9 cellular contexts compared by ENCODE assay signal in the genomic region with DNA sequence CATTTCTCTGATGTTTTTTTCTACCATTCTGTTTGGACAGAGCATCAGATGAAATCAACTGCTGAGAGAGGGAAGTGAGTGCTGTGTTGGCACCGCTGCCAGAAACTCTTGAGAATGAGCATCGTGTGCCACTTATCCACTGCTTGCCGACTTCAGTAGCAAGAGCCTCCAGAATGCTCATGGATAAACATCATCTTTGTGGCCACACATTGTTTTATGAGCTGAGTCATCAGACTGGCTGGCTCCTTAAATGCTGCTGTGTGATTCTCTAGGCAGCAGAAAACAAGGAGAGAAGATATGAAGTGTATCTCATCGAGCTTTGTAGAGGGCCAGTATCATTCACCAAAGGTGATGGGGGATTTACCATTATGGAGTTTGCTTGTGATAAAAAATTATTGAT. TPM values are rescaled to one million over a fixed set of nuclear protein-coding genes. Genes with fewer than 3 reads are reported as not detected.
DNase-seq lines count a peak whose midpoint lies in the region; ATAC-seq, FAIRE-seq and TF ChIP-seq lines count a peak whose summit lies in the region.
"Had no signal": no experiment of that assay in that cellular context is flagged by ENCODE, and none has a peak within 500 bp of the region (broad histone marks: within the 10 kb centered on the region; RNA-seq: fewer than 3 reads in every experiment).

No MANE protein-coding gene starts in this region.

- H3K27ac ChIP-seq in dorsolateral prefrontal cortex: peak overlapping the region in 15 of 59 donors; percentile 3 to 64 (median 34)
- no peak overlapping the region for H3K27ac ChIP-seq in gastroesophageal sphincter

- H3K4me3 ChIP-seq in dorsolateral prefrontal cortex: peak overlapping the region in 4 of 59 donors; percentile 10 to 18 (median 12)
- H3K4me3 ChIP-seq in gastroesophageal sphincter: no peak overlapping the region

- peak; percentile 89 for DNase-seq in H54 (ENCODE audit: insufficient read length, low spot score)
- peak; percentile 32 for DNase-seq in NCI-H2227 treated with DMSO at 0.1 percent for 48 hours (lab: John Stamatoyannopoulos, UW)
- peak in 6 of 10 donors; percentile 38 to 70 (median 59) for DNase-seq in dorsolateral prefrontal cortex
- peak; percentile 11 for DNase-seq in pulmonary artery endothelial cell (ENCODE audit: low read depth, low spot score)
- no peak for DNase-seq in T-helper 9 cell
- DNase-seq in NCI-H82 (lab: John Stamatoyannopoulos, UW): no peak
- DNase-seq: effector memory CD4-positive, alpha-beta T cell had no signal

- no peaks in the 10 kb centered on the region for H3K36me3 ChIP-seq in gastroesophageal sphincter

- ATAC-seq in GM18870 (IDR thresholded peaks at IDR 0.05; ENCODE audit: unreplicated experiment) (no peak), gastroesophageal sphincter (no peak)

- no peaks in the 10 kb centered on the region for H3K9me3 ChIP-seq in gastroesophageal sphincter

- no peaks in the 10 kb centered on the region for H3K27me3 ChIP-seq in dorsolateral prefrontal cortex
- no peaks in the 10 kb centered on the region for H3K27me3 ChIP-seq in gastroesophageal sphincter

- WGBS in gastroesophageal sphincter (ENCODE audit: low coverage in 1 of 2), 2 donors: 38 to 71% methylated on average over 3 to 4 of the region's 4 CpGs

- intact Hi-C loops in dorsolateral prefrontal cortex (cut with DNase I): loop anchor here (5.0 to 10.0 kb wide), 3 partner anchors 153 to 721 kb away; a partner anchor contains a TSS

- no peak for TF ChIP-seq CTCF in dorsolateral prefrontal cortex (IDR thresholded peaks at IDR 0.05 in 54 of 56, conservative IDR thresholded peaks at IDR 0.05 in 2 of 56; ENCODE audit: low read depth in 1 of 56, partially characterized antibody in 56 of 56)
- no peak for TF ChIP-seq CTCF in gastroesophageal sphincter (IDR thresholded peaks at IDR 0.05)

- peak; percentile 96 for FAIRE-seq in H54 (lab: Jason Lieb, UNC)

- TF ChIP-seq POLR2A in H54 (IDR thresholded peaks at IDR 0.05; ENCODE audit: low read depth, low read length): no peak
- TF ChIP-seq POLR2A in gastroesophageal sphincter (IDR thresholded peaks at IDR 0.05): no peak

- peaks cover 0 to 20% (median 0%) of the 10 kb centered on the region in 3 donors for H3K4me1 ChIP-seq in gastroesophageal sphincter

- no peak for TF ChIP-seq EP300 in gastroesophageal sphincter (IDR thresholded peaks at IDR 0.05)

RNA-seq across cellular contexts. Expression of a gene that starts 3.4 kb away (rescaled TPM):
- 100 to 1,000 TPM in 74 of 120 experiments, 10 to 100 TPM in 46; 58.3 to 141 (median 105) TPM for total RNA-seq in dorsolateral prefrontal cortex
- total RNA-seq in pulmonary artery endothelial cell: under 0.01 and 0.04 TPM in 2 replicates
- total RNA-seq in gastroesophageal sphincter: 10 to 100 TPM in 1 of 4 donors, 1 to 10 TPM in 3; 5.5 to 10.0 (median 8.7) TPM

RNA-seq across cellular contexts. Expression of a gene that starts 54.4 kb away (rescaled TPM):
- total RNA-seq in dorsolateral prefrontal cortex (10 to 100 TPM in 107 of 120 experiments, 1 to 10 TPM in 13; 6.3 to 30.7 (median 13.1) TPM), pulmonary artery endothelial cell (18.9 and 32.4 TPM in 2 replicates), gastroesophageal sphincter (10 to 100 TPM; 18.7 to 30.2 (median 22.4) TPM)

RNA-seq across cellular contexts. Expression of a gene that starts 59.8 kb away (rescaled TPM):
- total RNA-seq in dorsolateral prefrontal cortex (1 to 10 TPM in 67 of 120 experiments, under 1 TPM in 53; 0.15 to 7.8 (median 1.1) TPM), pulmonary artery endothelial cell (0.28 and 0.46 TPM in 2 replicates), gastroesophageal sphincter (1 to 10 TPM in 3 of 4 donors, under 1 TPM in 1; 0.99 to 9.3 (median 3.6) TPM)

Comparison
In these comparisons a context has a peak if more than half of its experiments do, and no peak if none do; other contexts are left out.
1. DNase-seq: peak in H54 (single experiment), NCI-H2227 treated with DMSO at 0.1 percent for 48 hours (single experiment), dorsolateral prefrontal cortex (6 of 10) and pulmonary artery endothelial cell (single experiment); none in T-helper 9 cell (single experiment) and NCI-H82 (single experiment).
2. RNA of a gene that starts 3.4 kb away (total RNA-seq): 58.3 to 141 TPM in dorsolateral prefrontal cortex; 5.5 to 10.0 TPM in gastroesophageal sphincter and under 0.01 to 0.04 TPM in pulmonary artery endothelial cell; every median in the first group is over 4 times any median in the second.